ENCODE assay signal across 42 cellular contexts in genomic region chr4:26507286-26507685, GRCh38. TPM values are rescaled to one million over a fixed set of nuclear protein-coding genes. Genes with fewer than 3 reads are reported as not detected.
"Had no signal": no experiment of that assay in that cellular context is flagged by ENCODE, and none has a peak within 500 bp of the region (broad histone marks: within the 10 kb centered on the region; RNA-seq: fewer than 3 reads in every experiment).

No MANE protein-coding gene starts in this region.

- H3K9me3 Mint-ChIP-seq: activated naive CD4-positive, alpha-beta T cell treated with anti-CD3 and anti-CD28 coated beads for 36 hours; activated naive CD4-positive, alpha-beta T cell treated with anti-CD3 and anti-CD28 coated beads, Interleukin-2, amount 10 ng/mL, durations not matched to agents 7 days and 5 days; activated naive CD4-positive, alpha-beta T cell treated with anti-CD3 and anti-CD28 coated beads, Interleukin-2, amount 50 U/mL, for 24 hours; activated naive CD4-positive, alpha-beta T cell treated with anti-CD3 and anti-CD28 coated beads, Interleukin-2, amount 50 U/mL, for 72 hours; activated naive CD8-positive, alpha-beta T cell treated with anti-CD3 and anti-CD28 coated beads for 36 hours; activated naive CD8-positive, alpha-beta T cell treated with anti-CD3 and anti-CD28 coated beads, Interleukin-2, amount 50 U/mL, for 24 hours; activated T-cell treated with anti-CD3 and anti-CD28 coated beads, Interleukin-2, amount 50 U/mL, for 24 hours; activated T-cell treated with anti-CD3 and anti-CD28 coated beads, Interleukin-2, amount 50 U/mL, for 4 hours; activated T-cell treated with anti-CD3 and anti-CD28 coated beads, Interleukin-2, amount 50 U/mL, for 72 hours; activated T-helper 17 cell treated with anti-CD3 and anti-CD28 coated beads, Interleukin-2, amount 50 U/mL, for 72 hours; activated T-helper 2 cell treated with anti-CD3 and anti-CD28 coated beads, Interferon-gamma antibody, Interleukin-2, Interleukin-4, amounts not matched to agents 10 μg/mL and 5 μg/mL and 100 μg/mL, durations not matched to agents 14 hours and 24 hours and 36 hours; central memory CD8-positive, alpha-beta T cell had no signal

- H3K4me3 ChIP-seq: adrenal gland, ascending aorta, body of pancreas, breast epithelium, cardiac muscle cell had no signal

- H3K36me3 ChIP-seq: adrenal gland, ascending aorta, brain microvascular endothelial cell, breast epithelium, cardiac muscle cell had no signal

- H3K4me1 ChIP-seq: adrenal gland, ascending aorta, body of pancreas, breast epithelium had no signal

- H3K4me1 Mint-ChIP-seq: activated naive CD4-positive, alpha-beta T cell treated with anti-CD3 and anti-CD28 coated beads, Interleukin-2, amount 10 ng/mL, durations not matched to agents 7 days and 5 days; activated naive CD4-positive, alpha-beta T cell treated with anti-CD3 and anti-CD28 coated beads, Interleukin-2, amount 50 U/mL, for 24 hours; activated naive CD8-positive, alpha-beta T cell treated with anti-CD3 and anti-CD28 coated beads for 36 hours; activated naive CD8-positive, alpha-beta T cell treated with anti-CD3 and anti-CD28 coated beads, Interleukin-2, amount 10 ng/mL, durations not matched to agents 7 days and 5 days; activated naive CD8-positive, alpha-beta T cell treated with anti-CD3 and anti-CD28 coated beads, Interleukin-2, amount 50 U/mL, for 24 hours; activated T-helper 17 cell treated with anti-CD3 and anti-CD28 coated beads, Interleukin-2, amount 50 U/mL, for 72 hours; central memory CD8-positive, alpha-beta T cell had no signal

- H3K9me3 ChIP-seq: adrenal gland, ascending aorta, breast epithelium had no signal

- H3K27me3 Mint-ChIP-seq: activated naive CD4-positive, alpha-beta T cell treated with anti-CD3 and anti-CD28 coated beads, Interleukin-2, amount 50 U/mL, for 24 hours; activated naive CD8-positive, alpha-beta T cell; activated T-cell treated with anti-CD3 and anti-CD28 coated beads, Interleukin-2, amount 50 U/mL, for 24 hours had no signal

- DNase-seq: activated effector memory CD4-positive, alpha-beta T cell treated with anti-CD3 and anti-CD28 coated beads, Interleukin-2, amount 50 U/mL, for 16 hours; activated effector memory CD4-positive, alpha-beta T cell treated with Interleukin-2 at 50 U/mL for 16 hours; activated gamma-delta T cell; activated gamma-delta T cell treated with Interleukin-2 at 50 U/mL for 16 hours; activated naive CD4-positive, alpha-beta T cell; activated naive CD4-positive, alpha-beta T cell treated with anti-CD3 and anti-CD28 coated beads for 36 hours; activated naive CD4-positive, alpha-beta T cell treated with anti-CD3 and anti-CD28 coated beads, Interleukin-2, amount 10 ng/mL, durations not matched to agents 7 days and 5 days; activated naive CD4-positive, alpha-beta T cell treated with anti-CD3 and anti-CD28 coated beads, Interleukin-2, amount 50 U/mL, for 16 hours; activated naive CD4-positive, alpha-beta T cell treated with Interleukin-2 at 50 U/mL for 16 hours; activated naive CD8-positive, alpha-beta T cell treated with anti-CD3 and anti-CD28 coated beads for 36 hours; activated naive CD8-positive, alpha-beta T cell treated with anti-CD3 and anti-CD28 coated beads, Interleukin-2, amount 10 ng/mL, durations not matched to agents 7 days and 5 days; activated naive CD8-positive, alpha-beta T cell treated with anti-CD3 and anti-CD28 coated beads, Interleukin-2, amount 50 U/mL, for 24 hours; activated T-cell treated with anti-CD3 and anti-CD28 coated beads, Interleukin-2, amount 50 U/mL, for 1 hour; activated T-cell treated with anti-CD3 and anti-CD28 coated beads, Interleukin-2, amount 50 U/mL, for 24 hours; activated T-cell treated with anti-CD3 and anti-CD28 coated beads, Interleukin-2, amount 50 U/mL, for 4 hours; activated T-cell treated with anti-CD3 and anti-CD28 coated beads, Interleukin-2, amount 50 U/mL, for 48 hours; activated T-cell treated with anti-CD3 and anti-CD28 coated beads, Interleukin-2, amount 50 U/mL, for 72 hours; adrenal gland; amniotic stem cell; amygdala; anterior cingulate cortex; aorta; body of pancreas; brain microvascular endothelial cell; caudate nucleus; central memory CD4-positive, alpha-beta T cell; cerebellar nuclear complex had no signal

- H3K4me3 Mint-ChIP-seq: activated naive CD4-positive, alpha-beta T cell treated with anti-CD3 and anti-CD28 coated beads for 36 hours; activated naive CD4-positive, alpha-beta T cell treated with anti-CD3 and anti-CD28 coated beads, Interleukin-2, amount 10 ng/mL, durations not matched to agents 7 days and 5 days; activated naive CD4-positive, alpha-beta T cell treated with anti-CD3 and anti-CD28 coated beads, Interleukin-2, amount 50 U/mL, for 24 hours; activated naive CD8-positive, alpha-beta T cell; activated naive CD8-positive, alpha-beta T cell treated with anti-CD3 and anti-CD28 coated beads for 36 hours; activated naive CD8-positive, alpha-beta T cell treated with anti-CD3 and anti-CD28 coated beads, Interleukin-2, amount 10 ng/mL, durations not matched to agents 7 days and 5 days; activated naive CD8-positive, alpha-beta T cell treated with anti-CD3 and anti-CD28 coated beads, Interleukin-2, amount 50 U/mL, for 24 hours; activated T-cell treated with anti-CD3 and anti-CD28 coated beads, Interleukin-2, amount 50 U/mL, for 24 hours; activated T-cell treated with anti-CD3 and anti-CD28 coated beads, Interleukin-2, amount 50 U/mL, for 4 hours; activated T-cell treated with anti-CD3 and anti-CD28 coated beads, Interleukin-2, amount 50 U/mL, for 72 hours; activated T-helper 1 cell treated with anti-CD3 and anti-CD28 coated beads, Interleukin-12 subunit alpha, Interleukin-12 subunit beta, Interleukin-2, Interleukin-4 antibody, amounts not matched to agents 30 ng/mL and 10 ng/mL and 1 ng/mL, durations not matched to agents 14 hours and 24 hours and 36 hours; activated T-helper 17 cell treated with anti-CD3 and anti-CD28 coated beads, Interleukin-2, amount 50 U/mL, for 72 hours; brain; central memory CD8-positive, alpha-beta T cell had no signal

- FAIRE-seq: astrocyte had no signal

- H3K36me3 Mint-ChIP-seq: activated naive CD4-positive, alpha-beta T cell treated with anti-CD3 and anti-CD28 coated beads, Interleukin-2, amount 10 ng/mL, durations not matched to agents 7 days and 5 days; activated naive CD4-positive, alpha-beta T cell treated with anti-CD3 and anti-CD28 coated beads, Interleukin-2, amount 50 U/mL, for 24 hours; activated naive CD4-positive, alpha-beta T cell treated with anti-CD3 and anti-CD28 coated beads, Interleukin-2, amount 50 U/mL, for 72 hours; activated naive CD8-positive, alpha-beta T cell; activated naive CD8-positive, alpha-beta T cell treated with anti-CD3 and anti-CD28 coated beads for 36 hours; activated naive CD8-positive, alpha-beta T cell treated with anti-CD3 and anti-CD28 coated beads, Interleukin-2, amount 10 ng/mL, durations not matched to agents 7 days and 5 days; brain had no signal

- H3K27me3 ChIP-seq: adrenal gland, ascending aorta, body of pancreas, brain microvascular endothelial cell, breast epithelium, cardiac muscle cell had no signal

- H3K27ac Mint-ChIP-seq: activated naive CD4-positive, alpha-beta T cell treated with anti-CD3 and anti-CD28 coated beads for 36 hours; activated naive CD4-positive, alpha-beta T cell treated with anti-CD3 and anti-CD28 coated beads, Interleukin-2, amount 10 ng/mL, durations not matched to agents 7 days and 5 days; activated naive CD4-positive, alpha-beta T cell treated with anti-CD3 and anti-CD28 coated beads, Interleukin-2, amount 50 U/mL, for 24 hours; activated naive CD4-positive, alpha-beta T cell treated with anti-CD3 and anti-CD28 coated beads, Interleukin-2, amount 50 U/mL, for 72 hours; activated naive CD8-positive, alpha-beta T cell; activated naive CD8-positive, alpha-beta T cell treated with anti-CD3 and anti-CD28 coated beads for 36 hours; activated naive CD8-positive, alpha-beta T cell treated with anti-CD3 and anti-CD28 coated beads, Interleukin-2, amount 10 ng/mL, durations not matched to agents 7 days and 5 days; activated naive CD8-positive, alpha-beta T cell treated with anti-CD3 and anti-CD28 coated beads, Interleukin-2, amount 50 U/mL, for 24 hours; activated T-cell treated with anti-CD3 and anti-CD28 coated beads, Interleukin-2, amount 50 U/mL, for 24 hours; activated T-cell treated with anti-CD3 and anti-CD28 coated beads, Interleukin-2, amount 50 U/mL, for 72 hours; activated T-helper 1 cell treated with anti-CD3 and anti-CD28 coated beads, Interleukin-12 subunit alpha, Interleukin-12 subunit beta, Interleukin-2, Interleukin-4 antibody, amounts not matched to agents 30 ng/mL and 10 ng/mL and 1 ng/mL, durations not matched to agents 14 hours and 24 hours and 36 hours; activated T-helper 17 cell treated with anti-CD3 and anti-CD28 coated beads, Interleukin-2, amount 50 U/mL, for 72 hours; activated T-helper 2 cell treated with anti-CD3 and anti-CD28 coated beads, Interferon-gamma antibody, Interleukin-2, Interleukin-4, amounts not matched to agents 10 μg/mL and 5 μg/mL and 100 μg/mL, durations not matched to agents 14 hours and 24 hours and 36 hours; brain had no signal

- H3K27ac ChIP-seq: adrenal gland, ascending aorta, body of pancreas, brain microvascular endothelial cell, breast epithelium, cardiac muscle cell had no signal

RNA-seq across cellular contexts. Expression of gene CCKAR, which starts 17.0 kb away (rescaled TPM):
- total RNA-seq: activated naive CD4-positive, alpha-beta T cell treated with anti-CD3 and anti-CD28 coated beads for 36 hours; activated naive CD4-positive, alpha-beta T cell treated with anti-CD3 and anti-CD28 coated beads, Interleukin-2, amount 50 U/mL, for 72 hours; activated naive CD8-positive, alpha-beta T cell treated with anti-CD3 and anti-CD28 coated beads for 36 hours; activated naive CD8-positive, alpha-beta T cell treated with anti-CD3 and anti-CD28 coated beads, Interleukin-2, amount 10 ng/mL, durations not matched to agents 7 days and 5 days; activated T-cell treated with anti-CD3 and anti-CD28 coated beads, Interleukin-2, amount 50 U/mL, for 4 hours; activated T-cell treated with anti-CD3 and anti-CD28 coated beads, Interleukin-2, amount 50 U/mL, for 72 hours; activated T-helper 1 cell treated with anti-CD3 and anti-CD28 coated beads, Interleukin-12 subunit alpha, Interleukin-12 subunit beta, Interleukin-2, Interleukin-4 antibody, amounts not matched to agents 30 ng/mL and 10 ng/mL and 1 ng/mL, durations not matched to agents 14 hours and 24 hours and 36 hours; activated T-helper 17 cell treated with anti-CD3 and anti-CD28 coated beads, Interleukin-2, amount 50 U/mL, for 72 hours; activated T-helper 2 cell treated with anti-CD3 and anti-CD28 coated beads, Interferon-gamma antibody, Interleukin-2, Interleukin-4, amounts not matched to agents 10 μg/mL and 5 μg/mL and 100 μg/mL, durations not matched to agents 14 hours and 24 hours and 36 hours; aorta; ascending aorta; astrocyte; breast epithelium; cardiac septum; cerebellum; chondrocyte had no signal
- polyA plus RNA-seq: adrenal gland, aorta had no signal
